8 cellular contexts compared by ENCODE assay signal in genomic region chr10:73414230-73414981, GRCh38. TPM values are rescaled to one million over a fixed set of nuclear protein-coding genes. Genes with fewer than 3 reads are reported as not detected.
DNase-seq lines count a peak whose midpoint lies in the region; ATAC-seq lines count a peak whose summit lies in the region.

No MANE protein-coding gene starts in this region.

- no peaks in the 10 kb centered on the region for H3K27me3 ChIP-seq in right cardiac atrium (ENCODE audit: control insufficient read depth, insufficient read depth)
- no peaks in the 10 kb centered on the region for H3K27me3 ChIP-seq in skeletal muscle tissue (ENCODE audit: control insufficient read depth in 3 of 3, insufficient read depth in 3 of 3, low read length in 3 of 3)

- 11% methylated on average over 19 of the region's 19 CpGs for WGBS in right cardiac atrium

- peaks cover 11% of the 10 kb centered on the region for H3K27me3 Mint-ChIP-seq in activated T-cell treated with anti-CD3 and anti-CD28 coated beads, Interleukin-2, amount 50 U/mL, for 72 hours (ENCODE audit: low read depth)
- peaks cover 3% of the 10 kb centered on the region for H3K27me3 Mint-ChIP-seq in activated CD4-positive, alpha-beta memory T cell treated with anti-CD3 and anti-CD28 coated beads, Interleukin-2, amount 10 ng/mL, durations not matched to agents 7 days and 5 days

- CTCF ChIA-PET in activated CD4-positive, alpha-beta memory T cell treated with anti-CD3 and anti-CD28 coated beads, Interleukin-2, amount 10 ng/mL, durations not matched to agents 7 days and 5 days (lab: Charles Lee) = interaction anchor here (0.6 to 1.6 kb wide), 2 partner anchors 81 to 308 kb away, joined by 3 to 4 read pairs; partner anchors contain the start of gene PPP3CB

- H3K27ac ChIP-seq in right cardiac atrium (ENCODE audit: low read length) = peak overlapping the region; percentile 31
- peak overlapping the region; percentile 99 for H3K27ac ChIP-seq in skeletal muscle tissue (ENCODE audit: low read depth, low read length)

- peaks cover 53% of the 10 kb centered on the region for H3K4me1 Mint-ChIP-seq in activated T-cell treated with anti-CD3 and anti-CD28 coated beads, Interleukin-2, amount 50 U/mL, for 72 hours (ENCODE audit: low read depth)
- peaks cover 46% of the 10 kb centered on the region for H3K4me1 Mint-ChIP-seq in activated CD4-positive, alpha-beta memory T cell treated with anti-CD3 and anti-CD28 coated beads, Interleukin-2, amount 10 ng/mL, durations not matched to agents 7 days and 5 days

- no peak overlapping the region for H3K27ac Mint-ChIP-seq in activated T-cell treated with anti-CD3 and anti-CD28 coated beads, Interleukin-2, amount 50 U/mL, for 72 hours
- H3K27ac Mint-ChIP-seq in activated CD4-positive, alpha-beta memory T cell treated with anti-CD3 and anti-CD28 coated beads, Interleukin-2, amount 10 ng/mL, durations not matched to agents 7 days and 5 days = peak overlapping the region; percentile 63

- peak overlapping the region; percentile 66 to 98 (median 92) for H3K9ac ChIP-seq in skeletal muscle tissue (ENCODE audit: low read depth in 1 of 3, low read length in 3 of 3)

- H3K4me3 Mint-ChIP-seq in activated T-cell treated with anti-CD3 and anti-CD28 coated beads, Interleukin-2, amount 50 U/mL, for 72 hours = peak overlapping the region; percentile 94 to 98
- peak overlapping the region; percentile 84 for H3K4me3 Mint-ChIP-seq in activated CD4-positive, alpha-beta memory T cell treated with anti-CD3 and anti-CD28 coated beads, Interleukin-2, amount 10 ng/mL, durations not matched to agents 7 days and 5 days

- H3K9me3 ChIP-seq in right cardiac atrium (ENCODE audit: control insufficient read depth, low read length) (no peaks in the 10 kb centered on the region), skeletal muscle tissue (ENCODE audit: control insufficient read depth in 3 of 3, low read length in 3 of 3) (no peaks in the 10 kb centered on the region)

- peak; percentile 44 to 52 for ATAC-seq in activated T-cell treated with anti-CD3 and anti-CD28 coated beads, Interleukin-2, amount 50 U/mL, for 72 hours (replicated peaks in 1 of 2)
- ATAC-seq in HG03280 (IDR thresholded peaks at IDR 0.05; ENCODE audit: unreplicated experiment) (peak; percentile 30), right cardiac atrium (peak in 1 of 2 donors; percentile 50)

- POLR2A ChIA-PET in activated CD4-positive, alpha-beta memory T cell treated with anti-CD3 and anti-CD28 coated beads, Interleukin-2, amount 10 ng/mL, durations not matched to agents 7 days and 5 days (lab: Charles Lee) = interaction anchor here (1.0 to 5.7 kb wide), 9 partner anchors 9 to 169 kb away, joined by 3 to 63 read pairs (median 5); partner anchors contain the start of genes CFAP70, DNAJC9, MRPS16 and PPP3CB

- H3K4me1 ChIP-seq in right cardiac atrium (ENCODE audit: control insufficient read depth, insufficient read depth, low read length) = no peaks in the 10 kb centered on the region
- H3K4me1 ChIP-seq in skeletal muscle tissue (ENCODE audit: control insufficient read depth in 3 of 3, insufficient read depth in 3 of 3, low read length in 3 of 3) = peaks cover 17 to 21% (median 19%) of the 10 kb centered on the region in 3 donors

- no peaks in the 10 kb centered on the region for H3K9me3 Mint-ChIP-seq in activated T-cell treated with anti-CD3 and anti-CD28 coated beads, Interleukin-2, amount 50 U/mL, for 72 hours
- no peaks in the 10 kb centered on the region for H3K9me3 Mint-ChIP-seq in activated CD4-positive, alpha-beta memory T cell treated with anti-CD3 and anti-CD28 coated beads, Interleukin-2, amount 10 ng/mL, durations not matched to agents 7 days and 5 days

- H3K4me3 ChIP-seq in right cardiac atrium (ENCODE audit: low read length) (peak overlapping the region; percentile 67), skeletal muscle tissue (ENCODE audit: low read length in 3 of 3) (peak overlapping the region; percentile 72 to 100 (median 96))

- peaks cover 0 to 2% (median 0%) of the 10 kb centered on the region in 3 donors for H3K36me3 ChIP-seq in skeletal muscle tissue (ENCODE audit: control insufficient read depth in 3 of 3, insufficient read depth in 3 of 3, low read length in 3 of 3)

- intact Hi-C loops in right cardiac atrium (cut with DNase I) = no loop called here

- DNase-seq in activated T-cell treated with anti-CD3 and anti-CD28 coated beads, Interleukin-2, amount 50 U/mL, for 72 hours = no peak
- DNase-seq in activated T-cell treated with anti-CD3 and anti-CD28 coated beads for 4 hours (no peak), right cardiac atrium (no peak), NCI-H1694 (lab: John Stamatoyannopoulos, UW) (no peak)
- no peak for DNase-seq in activated CD4-positive, alpha-beta memory T cell treated with anti-CD3 and anti-CD28 coated beads, Interleukin-2, amount 10 ng/mL, durations not matched to agents 7 days and 5 days
- DNase-seq in activated CD4-positive, alpha-beta T cell treated with anti-CD3 and anti-CD28 coated beads for 4 hours = no peak

- H3K36me3 Mint-ChIP-seq in activated T-cell treated with anti-CD3 and anti-CD28 coated beads, Interleukin-2, amount 50 U/mL, for 72 hours (ENCODE audit: insufficient read depth in 2 of 2) = peaks cover 5 to 7% of the 10 kb centered on the region in 2 donors
- peaks cover 15% of the 10 kb centered on the region for H3K36me3 Mint-ChIP-seq in activated CD4-positive, alpha-beta memory T cell treated with anti-CD3 and anti-CD28 coated beads, Interleukin-2, amount 10 ng/mL, durations not matched to agents 7 days and 5 days (ENCODE audit: low read depth)

RNA-seq across cellular contexts. Expression of gene ANXA7, which starts 0.5 kb away (rescaled TPM):
- 100 to 1,000 TPM; 108 to 123 TPM for total RNA-seq in activated T-cell treated with anti-CD3 and anti-CD28 coated beads, Interleukin-2, amount 50 U/mL, for 72 hours
- 100 to 1,000 TPM in 1 of 2 experiments, 10 to 100 TPM in 1; 98.7 to 107 TPM for total RNA-seq in activated CD4-positive, alpha-beta memory T cell treated with anti-CD3 and anti-CD28 coated beads, Interleukin-2, amount 10 ng/mL, durations not matched to agents 7 days and 5 days
- total RNA-seq in right cardiac atrium = 100 to 1,000 TPM in 3 of 4 donors, 10 to 100 TPM in 1; 98.4 to 122 (median 113) TPM
- polyA plus RNA-seq in right cardiac atrium = 78.6 TPM
- 47.0 TPM for total RNA-seq in skeletal muscle tissue

RNA-seq across cellular contexts. Expression of gene MSS51, which starts 19.0 kb away (rescaled TPM):
- total RNA-seq in activated T-cell treated with anti-CD3 and anti-CD28 coated beads, Interleukin-2, amount 50 U/mL, for 72 hours = 1 to 10 TPM; 3.5 to 3.8 TPM
- total RNA-seq in activated CD4-positive, alpha-beta memory T cell treated with anti-CD3 and anti-CD28 coated beads, Interleukin-2, amount 10 ng/mL, durations not matched to agents 7 days and 5 days = 1 to 10 TPM; 2.8 to 3.3 TPM
- total RNA-seq in right cardiac atrium = 1 to 10 TPM; 1.1 to 2.1 (median 1.4) TPM
- 1.4 TPM for polyA plus RNA-seq in right cardiac atrium
- 22.4 TPM for total RNA-seq in skeletal muscle tissue

RNA-seq across cellular contexts. Expression of gene CFAP70, which starts 55.7 kb away (rescaled TPM):
- total RNA-seq in activated T-cell treated with anti-CD3 and anti-CD28 coated beads, Interleukin-2, amount 50 U/mL, for 72 hours = 1 to 10 TPM in 1 of 2 donors, under 1 TPM in 1; 0.95 to 1.1 TPM
- under 1 TPM; 0.28 to 0.70 TPM for total RNA-seq in activated CD4-positive, alpha-beta memory T cell treated with anti-CD3 and anti-CD28 coated beads, Interleukin-2, amount 10 ng/mL, durations not matched to agents 7 days and 5 days
- total RNA-seq in right cardiac atrium (1 to 10 TPM; 1.6 to 2.3 (median 1.9) TPM), skeletal muscle tissue (1.6 TPM)
- 1.2 TPM for polyA plus RNA-seq in right cardiac atrium
